Comparison of ENCODE assay signal across 17 cellular contexts in genomic region chr18:23460285-23461273, GRCh38. TPM values are rescaled to one million over a fixed set of nuclear protein-coding genes. Genes with fewer than 3 reads are reported as not detected.
A peak's percentile ranks its signal among the peaks of the same experiment; 100 is the strongest.
DNase-seq lines count a peak whose midpoint lies in the region; ATAC-seq lines count a peak whose summit lies in the region.
"Had no signal": no experiment of that assay in that cellular context is flagged by ENCODE, and none has a peak within 500 bp of the region (broad histone marks: within the 10 kb centered on the region; RNA-seq: fewer than 3 reads in every experiment).

No MANE protein-coding gene starts in this region.

- H3K27me3 Mint-ChIP-seq in activated naive CD8-positive, alpha-beta T cell = no peaks in the 10 kb centered on the region
- H3K27me3 Mint-ChIP-seq in activated naive CD8-positive, alpha-beta T cell treated with anti-CD3 and anti-CD28 coated beads, Interleukin-2, amount 50 U/mL, for 24 hours = no peaks in the 10 kb centered on the region
- H3K27me3 Mint-ChIP-seq in activated T-helper 17 cell treated with anti-CD3 and anti-CD28 coated beads, Interleukin-2, amount 50 U/mL, for 72 hours = no peaks in the 10 kb centered on the region
- H3K27me3 Mint-ChIP-seq in stimulated activated memory B cell treated with anti-CD40 and anti-IgM and Interleukin-4, amounts not matched to agents 10 μg/mL and 1 μg/mL and 100 μg/mL, for 72 hours = no peaks in the 10 kb centered on the region
- H3K27me3 Mint-ChIP-seq: stimulated activated naive CD8-positive, alpha-beta T cell treated with anti-CD3 and anti-CD28 coated beads, Interleukin-15, amount 100 ng/mL, for 72 hours had no signal

- peaks cover 6% of the 10 kb centered on the region for H3K36me3 Mint-ChIP-seq in activated naive CD8-positive, alpha-beta T cell
- H3K36me3 Mint-ChIP-seq in activated naive CD8-positive, alpha-beta T cell treated with anti-CD3 and anti-CD28 coated beads, Interleukin-2, amount 50 U/mL, for 24 hours (ENCODE audit: low read depth) = peaks cover 39% of the 10 kb centered on the region
- peaks cover 92% of the 10 kb centered on the region for H3K36me3 Mint-ChIP-seq in activated T-helper 17 cell treated with anti-CD3 and anti-CD28 coated beads, Interleukin-2, amount 50 U/mL, for 72 hours (ENCODE audit: low read depth)
- H3K36me3 Mint-ChIP-seq in stimulated activated memory B cell treated with anti-CD40 and anti-IgM and Interleukin-4, amounts not matched to agents 10 μg/mL and 1 μg/mL and 100 μg/mL, for 72 hours = peaks cover 52% of the 10 kb centered on the region

- DNase-seq in activated naive CD8-positive, alpha-beta T cell treated with anti-CD3 and anti-CD28 coated beads, Interleukin-2, amount 50 U/mL, for 24 hours = no peak
- peak; percentile 34 for DNase-seq in kidney tubule cell (ENCODE audit: low spot score)
- no peak for DNase-seq in hypothalamus (lab: John Stamatoyannopoulos, UW)
- DNase-seq in ureter (ENCODE audit: low spot score) = no peak
- no peak for DNase-seq in activated CD4-positive, alpha-beta T cell treated with anti-CD3 and anti-CD28 coated beads for 4 hours
- DNase-seq: ACHN; activated naive CD4-positive, alpha-beta T cell treated with Interleukin-2 at 50 U/mL for 16 hours; body of pancreas; DMS 273 treated with DMSO at 0.1 percent for 48 hours; H9; NCI-H1436 treated with DMSO at 0.1 percent for 48 hours; RPMI8226; stimulated activated naive CD8-positive, alpha-beta T cell treated with anti-CD3 and anti-CD28 coated beads, Interleukin-15, amount 100 ng/mL, for 72 hours had no signal

- peak overlapping the region; percentile 58 for H3K4me3 Mint-ChIP-seq in activated naive CD8-positive, alpha-beta T cell
- H3K4me3 Mint-ChIP-seq in activated naive CD8-positive, alpha-beta T cell treated with anti-CD3 and anti-CD28 coated beads, Interleukin-2, amount 50 U/mL, for 24 hours = no peak overlapping the region
- H3K4me3 Mint-ChIP-seq in activated T-helper 17 cell treated with anti-CD3 and anti-CD28 coated beads, Interleukin-2, amount 50 U/mL, for 72 hours = peak overlapping the region; percentile 36
- H3K4me3 Mint-ChIP-seq in stimulated activated memory B cell treated with anti-CD40 and anti-IgM and Interleukin-4, amounts not matched to agents 10 μg/mL and 1 μg/mL and 100 μg/mL, for 72 hours = no peak overlapping the region
- H3K4me3 Mint-ChIP-seq: H9; stimulated activated naive CD8-positive, alpha-beta T cell treated with anti-CD3 and anti-CD28 coated beads, Interleukin-15, amount 100 ng/mL, for 72 hours; WTC11 had no signal

- H3K9me3 Mint-ChIP-seq in activated naive CD8-positive, alpha-beta T cell (ENCODE audit: low read depth) = no peaks in the 10 kb centered on the region
- no peaks in the 10 kb centered on the region for H3K9me3 Mint-ChIP-seq in activated naive CD8-positive, alpha-beta T cell treated with anti-CD3 and anti-CD28 coated beads, Interleukin-2, amount 50 U/mL, for 24 hours
- no peaks in the 10 kb centered on the region for H3K9me3 Mint-ChIP-seq in activated T-helper 17 cell treated with anti-CD3 and anti-CD28 coated beads, Interleukin-2, amount 50 U/mL, for 72 hours
- no peaks in the 10 kb centered on the region for H3K9me3 Mint-ChIP-seq in stimulated activated memory B cell treated with anti-CD40 and anti-IgM and Interleukin-4, amounts not matched to agents 10 μg/mL and 1 μg/mL and 100 μg/mL, for 72 hours
- H3K9me3 Mint-ChIP-seq: H9; stimulated activated naive CD8-positive, alpha-beta T cell treated with anti-CD3 and anti-CD28 coated beads, Interleukin-15, amount 100 ng/mL, for 72 hours; WTC11 had no signal

- H3K27ac Mint-ChIP-seq in activated naive CD8-positive, alpha-beta T cell = peak overlapping the region; percentile 67
- H3K27ac Mint-ChIP-seq in activated naive CD8-positive, alpha-beta T cell treated with anti-CD3 and anti-CD28 coated beads, Interleukin-2, amount 50 U/mL, for 24 hours = no peak overlapping the region
- H3K27ac Mint-ChIP-seq in activated T-helper 17 cell treated with anti-CD3 and anti-CD28 coated beads, Interleukin-2, amount 50 U/mL, for 72 hours = peak overlapping the region; percentile 69
- peak overlapping the region; percentile 33 for H3K27ac Mint-ChIP-seq in stimulated activated memory B cell treated with anti-CD40 and anti-IgM and Interleukin-4, amounts not matched to agents 10 μg/mL and 1 μg/mL and 100 μg/mL, for 72 hours
- H3K27ac Mint-ChIP-seq: H9, WTC11 had no signal

- ATAC-seq in activated naive CD8-positive, alpha-beta T cell treated with anti-CD3 and anti-CD28 coated beads, Interleukin-2, amount 50 U/mL, for 24 hours = no peak
- ATAC-seq in activated T-helper 17 cell treated with anti-CD3 and anti-CD28 coated beads, Interleukin-2, amount 50 U/mL, for 72 hours (replicated peaks) = no peak
- no peak for ATAC-seq in stimulated activated memory B cell treated with anti-CD40 and anti-IgM and Interleukin-4, amounts not matched to agents 10 μg/mL and 1 μg/mL and 100 μg/mL, for 72 hours
- ATAC-seq: body of pancreas; stimulated activated naive CD8-positive, alpha-beta T cell treated with anti-CD3 and anti-CD28 coated beads, Interleukin-15, amount 100 ng/mL, for 72 hours; WTC11 had no signal

- peaks cover 60% of the 10 kb centered on the region for H3K4me1 Mint-ChIP-seq in activated naive CD8-positive, alpha-beta T cell (ENCODE audit: low read depth)
- H3K4me1 Mint-ChIP-seq in activated naive CD8-positive, alpha-beta T cell treated with anti-CD3 and anti-CD28 coated beads, Interleukin-2, amount 50 U/mL, for 24 hours = peaks cover 55% of the 10 kb centered on the region
- H3K4me1 Mint-ChIP-seq in activated T-helper 17 cell treated with anti-CD3 and anti-CD28 coated beads, Interleukin-2, amount 50 U/mL, for 72 hours = peaks cover 41% of the 10 kb centered on the region
- H3K4me1 Mint-ChIP-seq in stimulated activated memory B cell treated with anti-CD40 and anti-IgM and Interleukin-4, amounts not matched to agents 10 μg/mL and 1 μg/mL and 100 μg/mL, for 72 hours = peaks cover 58% of the 10 kb centered on the region
- H3K4me1 Mint-ChIP-seq: H9, WTC11 had no signal

RNA-seq across cellular contexts. Expression of gene RIOK3, which starts 7.5 kb away (rescaled TPM):
- total RNA-seq in activated T-helper 17 cell treated with anti-CD3 and anti-CD28 coated beads, Interleukin-2, amount 50 U/mL, for 72 hours = 100 to 1,000 TPM in 1 of 2 donors, 10 to 100 TPM in 1; 56.8 to 101 TPM
- 73.4 TPM for total RNA-seq in ureter

RNA-seq across cellular contexts. Expression of gene RMC1, which starts 42.7 kb away (rescaled TPM):
- total RNA-seq in activated T-helper 17 cell treated with anti-CD3 and anti-CD28 coated beads, Interleukin-2, amount 50 U/mL, for 72 hours = 10 to 100 TPM; 24.6 to 55.0 TPM
- total RNA-seq in ureter = 27.5 TPM

Comparison
In these comparisons a context has a peak if more than half of its experiments do, and no peak if none do; other contexts are left out.
1. H3K4me3 Mint-ChIP-seq: peak in activated naive CD8-positive, alpha-beta T cell (single experiment) and activated T-helper 17 cell treated with anti-CD3 and anti-CD28 coated beads, Interleukin-2, amount 50 U/mL, for 72 hours (single experiment); none in activated naive CD8-positive, alpha-beta T cell treated with anti-CD3 and anti-CD28 coated beads, Interleukin-2, amount 50 U/mL, for 24 hours (single experiment) and stimulated activated memory B cell treated with anti-CD40 and anti-IgM and Interleukin-4, amounts not matched to agents 10 μg/mL and 1 μg/mL and 100 μg/mL, for 72 hours (single experiment).